ENCODE assay signal across 15 cellular contexts in the genomic region with DNA sequence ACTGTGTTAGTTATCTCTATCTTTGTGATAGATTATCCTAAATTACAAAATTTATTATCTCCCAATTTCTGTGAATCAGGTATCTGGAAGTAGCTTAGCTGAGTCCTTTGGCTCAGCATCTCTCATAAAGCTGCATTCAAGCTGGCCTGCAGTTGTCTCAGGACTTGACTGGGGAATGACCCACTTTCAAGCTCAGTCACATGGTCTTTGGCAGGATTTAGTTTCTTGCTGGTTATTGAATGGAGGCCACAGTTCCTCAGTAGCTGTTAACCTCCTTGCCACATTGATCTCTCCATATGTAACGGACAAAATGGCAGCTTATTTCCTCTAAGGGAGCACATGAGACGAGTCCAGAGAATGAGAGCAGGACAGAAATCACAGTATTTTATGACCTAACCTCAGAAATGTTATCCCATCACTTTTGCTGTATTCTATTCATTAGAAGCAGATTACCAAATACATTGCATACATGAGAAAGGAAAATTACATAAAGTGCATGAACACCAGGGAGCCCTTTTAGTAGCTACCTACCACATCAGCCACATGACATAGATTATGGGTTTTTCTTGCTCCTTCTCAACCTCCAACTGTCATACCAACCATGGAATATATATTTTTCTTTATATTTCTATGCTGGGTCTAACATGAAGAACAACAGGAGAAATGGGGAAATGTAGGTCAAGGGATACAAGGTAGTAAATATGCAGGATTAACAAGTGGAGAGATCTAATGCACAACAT.
DNase-seq lines count a peak whose midpoint lies in the region; ATAC-seq and TF ChIP-seq lines count a peak whose summit lies in the region.
"Had no signal": no experiment of that assay in that cellular context is flagged by ENCODE, and none has a peak within 500 bp of the region (broad histone marks: within the 10 kb centered on the region; RNA-seq: fewer than 3 reads in every experiment).

No MANE protein-coding gene starts in this region.

- TF ChIP-seq CTCF in tibial artery (IDR thresholded peaks at IDR 0.05), result no peak

- no peak overlapping the region for H4K91ac ChIP-seq in trophoblast cell (ENCODE audit: low read depth, low read length)

- no peak overlapping the region for H2AK5ac ChIP-seq in trophoblast cell (ENCODE audit: low read length)

- H4K8ac ChIP-seq in trophoblast cell (ENCODE audit: low read depth, low read length), result no peak overlapping the region

- H3K9ac ChIP-seq in trophoblast cell (ENCODE audit: low read length), result peak overlapping the region; percentile 40
- H3K9ac ChIP-seq: BLaER1 had no signal

- peak; percentile 81 for DNase-seq in G401 (ENCODE audit: low spot score)
- DNase-seq in NCI-H69 (lab: John Stamatoyannopoulos, UW), result peak; percentile 53
- DNase-seq in cerebellum (ENCODE audit: low spot score), result peak; percentile 27
- DNase-seq in trophoblast cell, result no peak
- DNase-seq in tibial artery, result no peak
- no peak for DNase-seq in stimulated activated CD4-positive, alpha-beta T cell treated with anti-CD3 and anti-CD28 coated beads, Interleukin-4, amount 100 ng/mL, for 4 hours
- DNase-seq: 8988T; CD4-positive, alpha-beta memory T cell; DMS153; DMS79; GF-D8 had no signal

- no peak overlapping the region for H2BK5ac ChIP-seq in trophoblast cell (ENCODE audit: low read depth, low read length, poor library complexity)

- in situ Hi-C loops in G401 (cut with HindIII; ENCODE audit: low sequenced_read_pairs), result no loop called here

- H3K27ac ChIP-seq in trophoblast cell (ENCODE audit: low read depth, low read length), result no peak overlapping the region
- H3K27ac ChIP-seq in tibial artery, result no peak overlapping the region
- H3K27ac ChIP-seq: BLaER1, HL-60 had no signal

- ATAC-seq in HG03469 (IDR thresholded peaks at IDR 0.05; ENCODE audit: unreplicated experiment), result no peak

- no peak overlapping the region for H3K18ac ChIP-seq in trophoblast cell (ENCODE audit: low read length)

- H3K4me2 ChIP-seq in trophoblast cell (ENCODE audit: low read length), result no peak overlapping the region
- H3K4me2 ChIP-seq: BLaER1 had no signal

- H3K79me1 ChIP-seq in trophoblast cell (ENCODE audit: low read length), result no peaks in the 10 kb centered on the region

- H3K4me3 ChIP-seq in trophoblast cell (ENCODE audit: low read depth, low read length) (no peak overlapping the region), tibial artery (no peak overlapping the region)
- H3K4me3 ChIP-seq: BLaER1, HAP-1 had no signal

- no peak overlapping the region for H2BK120ac ChIP-seq in trophoblast cell (ENCODE audit: insufficient read depth, low read length, poor library complexity)

- no peak overlapping the region for H3K14ac ChIP-seq in trophoblast cell (ENCODE audit: low read length)

- H3K4me1 ChIP-seq in trophoblast cell (ENCODE audit: control insufficient read depth in 1 of 2, insufficient read depth in 2 of 2, low read length in 2 of 2), result peaks cover 0 to 1% of the 10 kb centered on the region in 2 experiments
- peaks cover 0 to 18% (median 0%) of the 10 kb centered on the region in 4 donors for H3K4me1 ChIP-seq in tibial artery
- H3K4me1 ChIP-seq: BLaER1, HAP-1 had no signal

- H2AFZ ChIP-seq in trophoblast cell (ENCODE audit: insufficient read depth, low read length, poor library complexity), result no peak overlapping the region

- H3K4ac ChIP-seq in trophoblast cell (ENCODE audit: low read depth, low read length), result no peak overlapping the region

- H3K9me3 ChIP-seq in trophoblast cell (ENCODE audit: insufficient read depth, low read depth, low read length) (no peaks in the 10 kb centered on the region), tibial artery (no peaks in the 10 kb centered on the region)
- H3K9me3 ChIP-seq: BLaER1, HAP-1 had no signal

- no peaks in the 10 kb centered on the region for H3K79me2 ChIP-seq in trophoblast cell (ENCODE audit: control insufficient read depth, insufficient read depth, low read length, poor library complexity)

- no peak overlapping the region for H4K12ac ChIP-seq in trophoblast cell (ENCODE audit: low read depth, low read length)

- H3K27me3 ChIP-seq in trophoblast cell (ENCODE audit: insufficient read depth, low read length) (no peaks in the 10 kb centered on the region), tibial artery (no peaks in the 10 kb centered on the region)
- H3K27me3 ChIP-seq: BLaER1 had no signal

- WGBS in trophoblast cell (ENCODE audit: extremely low coverage, insufficient coverage, insufficient read length), result no CpG with 5 or more reads among the region's 2 CpGs

- no peak overlapping the region for H2BK12ac ChIP-seq in trophoblast cell (ENCODE audit: low read length)

- no peak overlapping the region for H3K23ac ChIP-seq in trophoblast cell (ENCODE audit: low read length)

- H3K36me3 ChIP-seq in trophoblast cell (ENCODE audit: control insufficient read depth in 1 of 2, insufficient read depth in 2 of 2, low read length in 2 of 2) (no peaks in the 10 kb centered on the region), tibial artery (no peaks in the 10 kb centered on the region)
- H3K36me3 ChIP-seq: BLaER1, HAP-1 had no signal

- intact Hi-C loops in tibial artery (cut with DNase I; ENCODE audit: low total_unique reads), result no loop called here

Comparison
In these comparisons a context has a peak if more than half of its experiments do, and no peak if none do; other contexts are left out.
1. DNase-seq: peak in G401 (single experiment), NCI-H69 (single experiment) and cerebellum (single experiment); none in trophoblast cell (0 of 2), tibial artery (0 of 2) and stimulated activated CD4-positive, alpha-beta T cell treated with anti-CD3 and anti-CD28 coated beads, Interleukin-4, amount 100 ng/mL, for 4 hours (0 of 2).